Comparison of ENCODE assay signal across 16 cellular contexts in the genomic region with DNA sequence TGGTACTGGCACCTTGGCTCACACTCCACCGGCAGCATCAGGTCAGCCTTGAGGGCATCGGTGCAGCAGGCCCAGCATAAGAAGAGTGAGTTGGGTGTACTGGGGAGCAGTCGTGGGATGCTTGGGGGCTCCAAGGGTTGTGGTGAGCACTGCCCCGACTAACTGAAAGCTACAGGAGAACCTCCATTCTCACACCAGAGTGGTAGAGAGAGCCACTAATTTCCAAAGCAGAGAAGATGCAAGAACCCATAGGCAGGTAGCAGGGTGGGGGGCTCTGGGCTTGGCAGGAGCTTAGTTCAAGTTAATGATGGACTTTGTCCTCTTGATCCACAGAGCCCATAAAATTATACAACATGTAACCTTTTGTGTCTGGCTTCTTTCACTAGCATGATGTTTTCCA.
DNase-seq lines count a peak whose midpoint lies in the region; ATAC-seq and TF ChIP-seq lines count a peak whose summit lies in the region.
"Had no signal": no experiment of that assay in that cellular context is flagged by ENCODE, and none has a peak within 500 bp of the region (broad histone marks: within the 10 kb centered on the region; RNA-seq: fewer than 3 reads in every experiment).

No MANE protein-coding gene starts in this region.

- H3K27ac ChIP-seq in esophagus (ENCODE audit: low read depth in 2 of 2, low read length in 1 of 2), result peak overlapping the region; percentile 92 to 97
- H3K27ac ChIP-seq in skin epidermis, result peak overlapping the region in 11 of 21 experiments; percentile 17 to 87 (median 50)
- no peak overlapping the region for H3K27ac ChIP-seq in left ventricle myocardium inferior (replicated peaks)
- H3K27ac ChIP-seq: 22Rv1; A549; BLaER1 treated with 17β-estradiol and CSF1 and Interleukin-3, amounts not matched to agents 10 nM and 100 nM; C4-2B had no signal

- H3K27me3 ChIP-seq in esophagus (ENCODE audit: control insufficient read depth in 1 of 2, insufficient read depth in 2 of 2, low read length in 2 of 2) (no peaks in the 10 kb centered on the region), left ventricle myocardium inferior (ENCODE audit: low read depth) (no peaks in the 10 kb centered on the region)
- H3K27me3 ChIP-seq: BLaER1 treated with 17β-estradiol and CSF1 and Interleukin-3, amounts not matched to agents 10 nM and 100 nM had no signal

- DNase-seq in left colon (no peak), left ventricle myocardium inferior (no peak)
- no peak for DNase-seq in activated CD4-positive, alpha-beta T cell treated with anti-CD3 and anti-CD28 coated beads for 4 hours
- DNase-seq: AML-193; Caco-2; Calu3; CD4-positive, alpha-beta T cell; CD8-positive, alpha-beta T cell; DMS79 treated with DMSO at 0.1 percent for 48 hours; GF-D8 had no signal

- TF ChIP-seq CTCF in left ventricle myocardium inferior (IDR thresholded peaks at IDR 0.05; ENCODE audit: borderline replicate concordance), result no peak

- 93 to 94% methylated on average over 4 of the region's 4 CpGs for WGBS in esophagus, 2 donors

- peak; percentile 34 for ATAC-seq in left colon
- ATAC-seq: A549; CD8-positive, alpha-beta T cell had no signal

- H3K4me3 ChIP-seq in esophagus (ENCODE audit: low read depth in 1 of 2, low read length in 2 of 2) (no peak overlapping the region), skin epidermis (no peak overlapping the region), left ventricle myocardium inferior (no peak overlapping the region)
- H3K4me3 ChIP-seq: A549; BLaER1 treated with 17β-estradiol and CSF1 and Interleukin-3, amounts not matched to agents 10 nM and 100 nM had no signal

- H3K4me1 ChIP-seq in esophagus (ENCODE audit: control insufficient read depth in 2 of 2, insufficient read depth in 2 of 2, low read length in 1 of 2), result peaks cover 5 to 27% of the 10 kb centered on the region in 2 donors
- peaks cover 27% of the 10 kb centered on the region for H3K4me1 ChIP-seq in left ventricle myocardium inferior
- H3K4me1 ChIP-seq: A549, Caco-2 had no signal

- intact Hi-C loops in left colon (cut with DNase I, micrococcal nuclease), result no loop called here
- intact Hi-C loops in left ventricle myocardium inferior (cut with micrococcal nuclease), result no loop called here

- H3K9me3 ChIP-seq in esophagus (ENCODE audit: control insufficient read depth in 2 of 2, insufficient read depth in 1 of 2, low read depth in 1 of 2, low read length in 1 of 2) (no peaks in the 10 kb centered on the region), left ventricle myocardium inferior (replicated peaks) (no peaks in the 10 kb centered on the region)
- H3K9me3 ChIP-seq: A549; BLaER1 treated with 17β-estradiol and CSF1 and Interleukin-3, amounts not matched to agents 10 nM and 100 nM; Caco-2 had no signal

- H3K36me3 ChIP-seq in esophagus (ENCODE audit: control insufficient read depth in 2 of 2, insufficient read depth in 2 of 2, low read length in 1 of 2) (peaks cover 0 to 17% of the 10 kb centered on the region in 2 donors), left ventricle myocardium inferior (no peaks in the 10 kb centered on the region)
- H3K36me3 ChIP-seq: BLaER1 treated with 17β-estradiol and CSF1 and Interleukin-3, amounts not matched to agents 10 nM and 100 nM had no signal
